ENCODE assay signal across 7 cellular contexts in genomic region chr17:29622337-29623282, GRCh38. TPM values are rescaled to one million over a fixed set of nuclear protein-coding genes. Genes with fewer than 3 reads are reported as not detected.
DNase-seq lines count a peak whose midpoint lies in the region; ATAC-seq, FAIRE-seq and TF ChIP-seq lines count a peak whose summit lies in the region.

TSS of gene CORO6 (minus strand) at chr17:29622912. CDS start at chr17:29621421, 1,491 bp downstream.

- H3K27me3 ChIP-seq in SK-N-SH (ENCODE audit: insufficient read depth): no peaks in the 10 kb centered on the region
- no peaks in the 10 kb centered on the region for H3K27me3 ChIP-seq in ascending aorta
- H3K27me3 ChIP-seq in rectal smooth muscle tissue (ENCODE audit: control insufficient read depth, insufficient read depth, low read length): no peaks in the 10 kb centered on the region

- peaks cover 20 to 77% of the 10 kb centered on the region in 2 experiments for H3K4me1 ChIP-seq in SK-N-SH (ENCODE audit: control insufficient read depth in 1 of 2, insufficient read depth in 2 of 2, low read depth in 1 of 2, low read length in 1 of 2)
- H3K4me1 ChIP-seq in ascending aorta: peaks cover 4 to 7% of the 10 kb centered on the region in 2 donors
- peaks cover 8% of the 10 kb centered on the region for H3K4me1 ChIP-seq in rectal smooth muscle tissue (ENCODE audit: control insufficient read depth, insufficient read depth, low read length)

- H3K36me3 ChIP-seq in SK-N-SH (replicated peaks in 1 of 2; ENCODE audit: control insufficient read depth in 1 of 2, insufficient read depth in 2 of 2, low read length in 1 of 2) (peaks cover 0 to 2% of the 10 kb centered on the region in 2 experiments), ascending aorta (no peaks in the 10 kb centered on the region), rectal smooth muscle tissue (ENCODE audit: control insufficient read depth, insufficient read depth, low read length) (no peaks in the 10 kb centered on the region)

- CTCF ChIA-PET in SK-N-SH (lab: Yijun Ruan, JAX): interaction anchor here (0.8 to 2.4 kb wide), 6 partner anchors 18 to 309 kb away, joined by 3 to 15 read pairs (median 3); no protein-coding TSS in a partner anchor

- H3K79me2 ChIP-seq in SK-N-SH (ENCODE audit: insufficient read depth): no peaks in the 10 kb centered on the region

- POLR2A ChIA-PET in SK-N-SH (lab: Yijun Ruan, JAX): no interaction called here

- peak; percentile 49 for FAIRE-seq in GM18507 (lab: Jason Lieb, UNC)

- WGBS in SK-N-SH (ENCODE audit: low lambda C conversion rate): 26% methylated on average over 27 of the region's 77 CpGs

- ATAC-seq in HG03432 (IDR thresholded peaks at IDR 0.05; ENCODE audit: unreplicated experiment): peak; percentile 54
- no peak for ATAC-seq in GM19324 (IDR thresholded peaks at IDR 0.05; ENCODE audit: low FRiP score, unreplicated experiment)

- TF ChIP-seq CTCF in SK-N-SH (IDR thresholded peaks at IDR 0.05) (no peak), ascending aorta (IDR thresholded peaks at IDR 0.05) (no peak)

- peak within 1 kb of the TSS; percentile 75 to 86 for H3K4me3 ChIP-seq in SK-N-SH (ENCODE audit: low read depth in 2 of 2, low read length in 1 of 2)
- peak within 1 kb of the TSS; percentile 61 to 79 for H3K4me3 ChIP-seq in ascending aorta
- peak within 1 kb of the TSS; percentile 69 for H3K4me3 ChIP-seq in rectal smooth muscle tissue (ENCODE audit: low read length)

- intact Hi-C loops in ascending aorta (cut with DNase I): loop anchor here (2.0 kb wide), 1 partner anchor 138 kb away; no protein-coding TSS in a partner anchor

- no peak for DNase-seq in GM18507 (ENCODE audit: extremely low spot score, insufficient read length, low read depth)
- DNase-seq in SK-N-SH: peak; percentile 95
- peak in 1 of 2 donors; percentile 75 for DNase-seq in ascending aorta (ENCODE audit: low spot score in 2 of 2)
- peak; percentile 76 for DNase-seq in hepatic stellate cell (ENCODE audit: low spot score)

- TF ChIP-seq RAD21 in SK-N-SH (IDR thresholded peaks at IDR 0.05; ENCODE audit: low read length): no peak

- peak within 1 kb of the TSS; percentile 85 for H3K4me2 ChIP-seq in SK-N-SH

- H3K9me2 ChIP-seq in SK-N-SH: no peaks in the 10 kb centered on the region

- H2AFZ ChIP-seq in SK-N-SH (ENCODE audit: low read depth): peak within 1 kb of the TSS; percentile 75

- H4K20me1 ChIP-seq in SK-N-SH (ENCODE audit: insufficient read depth): no peaks in the 10 kb centered on the region

- H3F3A ChIP-seq in SK-N-SH (replicated peaks; ENCODE audit: insufficient read depth): no peaks in the 10 kb centered on the region

- peak within 1 kb of the TSS; percentile 43; the same call in 1 of the 2 replicates for H3K9ac ChIP-seq in SK-N-SH
- peak within 1 kb of the TSS; percentile 32 for H3K9ac ChIP-seq in rectal smooth muscle tissue (ENCODE audit: low read length)

- H3K27ac ChIP-seq in SK-N-SH (ENCODE audit: low read depth in 2 of 2, low read length in 1 of 2) (peak within 1 kb of the TSS in 1 of 2 experiments; percentile 87; a peak in 2 of 4 replicates), ascending aorta (peak within 1 kb of the TSS; percentile 37 to 50), rectal smooth muscle tissue (ENCODE audit: low read depth, low read length) (peak within 1 kb of the TSS; percentile 82)

- TF ChIP-seq EP300 in SK-N-SH (IDR thresholded peaks at IDR 0.05; ENCODE audit: borderline replicate concordance in 1 of 2, low read depth in 1 of 2, low read length in 1 of 2): no peak

- H3K9me3 ChIP-seq in SK-N-SH (no peaks in the 10 kb centered on the region), ascending aorta (no peaks in the 10 kb centered on the region)

TF ChIP-seq in SK-N-SH, 30 proteins besides CTCF, POLR2A, EP300 and RAD21:
- TF ChIP-seq TAF1 (IDR thresholded peaks at IDR 0.05; ENCODE audit: borderline replicate concordance, low read depth, low read length) (peak; percentile 69; the same call in 1 of the 2 replicates), MXI1 (IDR thresholded peaks at IDR 0.05; ENCODE audit: low read depth, low read length) (peak; percentile 32; the same call in 1 of the 2 replicates), MAX (IDR thresholded peaks at IDR 0.05; ENCODE audit: low read depth) (0 out of 2 replicates have a peak, but pooled peaks have one; percentile 17), CHD2 (IDR thresholded peaks at IDR 0.05; ENCODE audit: low read length, partially characterized antibody) (no peak), POLR2AphosphoS5 (IDR thresholded peaks at IDR 0.05; ENCODE audit: low read depth, low read length) (peak; percentile 38; the same call in 1 of the 2 replicates), FOSL2 (IDR thresholded peaks at IDR 0.05; ENCODE audit: borderline replicate concordance, low read depth) (no peak), YY1 (IDR thresholded peaks at IDR 0.05; ENCODE audit: low read depth) (peak; percentile 48; the same call in 1 of the 2 replicates)

RNA-seq across cellular contexts. Expression of gene CORO6, which starts in this region (rescaled TPM):
- polyA plus RNA-seq in SK-N-SH (2012; rRNA removed): 18.4 and 28.1 TPM in 2 replicates
- polyA plus RNA-seq in SK-N-SH (2012; cell fraction: cytosol; rRNA removed): 2.0 and 5.5 TPM in 2 replicates
- 212 and 229 TPM in 2 replicates for polyA plus RNA-seq in SK-N-SH (2012; cell fraction: nucleus; rRNA removed)
- 22.0 TPM for total RNA-seq in ascending aorta
